ENCODE assay signal across 11 cellular contexts in genomic region chr2:129922571-129923264, GRCh38. TPM values are rescaled to one million over a fixed set of nuclear protein-coding genes. Genes with fewer than 3 reads are reported as not detected.
A peak's percentile ranks its signal among the peaks of the same experiment; 100 is the strongest.
DNase-seq lines count a peak whose midpoint lies in the region; ATAC-seq and TF ChIP-seq lines count a peak whose summit lies in the region.
"Had no signal": no experiment of that assay in that cellular context is flagged by ENCODE, and none has a peak within 500 bp of the region (broad histone marks: within the 10 kb centered on the region; RNA-seq: fewer than 3 reads in every experiment).

No MANE protein-coding gene starts in this region.

- peaks cover 2% of the 10 kb centered on the region for H3K36me3 Mint-ChIP-seq in osteocyte (ENCODE audit: unreplicated experiment)

- TF ChIP-seq CTCF in mammary epithelial cell (conservative IDR thresholded peaks at IDR 0.05 in 1 of 2, IDR thresholded peaks at IDR 0.05 in 1 of 2; ENCODE audit: extremely low read depth in 1 of 2, insufficient read depth in 1 of 2, low read depth in 1 of 2, low read length in 2 of 2): peak in 1 of 2 donors; percentile 20
- no peak for TF ChIP-seq CTCF in osteocyte (IDR thresholded peaks at IDR 0.05)

- DNase-seq in NCI-H1694 treated with DMSO at 0.1 percent for 48 hours (lab: John Stamatoyannopoulos, UW) (peak; percentile 21), NCI-H1694 (lab: John Stamatoyannopoulos, UW) (no peak), NCI-H2171 treated with DMSO at 0.1 percent for 48 hours (lab: John Stamatoyannopoulos, UW) (peak; percentile 58), mammary epithelial cell (no peak), osteocyte (ENCODE audit: extremely low spot score, unreplicated experiment) (peak; percentile 77)
- DNase-seq: activated CD4-positive, alpha-beta T cell treated with anti-CD3 and anti-CD28 coated beads, Interleukin-2, amount 10 ng/mL, durations not matched to agents 24 days and 14 days; ovary had no signal

- peaks cover 6% of the 10 kb centered on the region for H3K27me3 Mint-ChIP-seq in osteocyte (ENCODE audit: unreplicated experiment)

- WGBS in mammary epithelial cell (ENCODE audit: low coverage, missing lambda C conversion rate): 11% methylated on average over 16 of the region's 21 CpGs

- peaks cover 2% of the 10 kb centered on the region for H3K9me3 ChIP-seq in mammary epithelial cell (replicated peaks; ENCODE audit: insufficient read depth, low read length)
- H3K9me3 ChIP-seq: ovary had no signal

- H3K9me3 Mint-ChIP-seq in osteocyte (ENCODE audit: unreplicated experiment): peaks cover 23% of the 10 kb centered on the region

- no peak overlapping the region for H3K27ac ChIP-seq in mammary epithelial cell (ENCODE audit: insufficient read depth, low read depth, low read length)
- H3K27ac ChIP-seq: ovary had no signal

- no peak overlapping the region for H2AFZ ChIP-seq in mammary epithelial cell (ENCODE audit: low read depth, low read length)

- H3K4me2 ChIP-seq in mammary epithelial cell (ENCODE audit: insufficient read depth, low read depth, low read length): peak overlapping the region; percentile 52

- ATAC-seq in HG02588 (IDR thresholded peaks at IDR 0.05; ENCODE audit: unreplicated experiment) (no peak), GM21529 (IDR thresholded peaks at IDR 0.05; ENCODE audit: unreplicated experiment) (no peak), HG03039 (IDR thresholded peaks at IDR 0.05; ENCODE audit: unreplicated experiment) (no peak)

- no peak overlapping the region for H3K9ac ChIP-seq in mammary epithelial cell (ENCODE audit: insufficient read depth, low read length)

- dilution Hi-C loops in mammary epithelial cell (cut with HindIII; ENCODE audit: low sequenced_read_pairs): no loop called here

- H3K4me3 ChIP-seq in mammary epithelial cell (replicated peaks in 1 of 3; ENCODE audit: insufficient read depth in 1 of 3, low read depth in 2 of 3, low read length in 3 of 3): no peak overlapping the region
- H3K4me3 ChIP-seq: ovary had no signal

- peaks cover 3% of the 10 kb centered on the region for H3K4me1 Mint-ChIP-seq in osteocyte (ENCODE audit: unreplicated experiment)
- H3K4me1 Mint-ChIP-seq: activated CD4-positive, alpha-beta T cell treated with anti-CD3 and anti-CD28 coated beads, Interleukin-2, amount 10 ng/mL, durations not matched to agents 24 days and 14 days had no signal

- BruUV-seq in mammary epithelial cell (replicated peaks; lab: Mats Ljungman, UMichigan): no TSS peak

- no peaks in the 10 kb centered on the region for H3K79me2 ChIP-seq in mammary epithelial cell (ENCODE audit: insufficient read depth, low read length)

- peaks cover 6% of the 10 kb centered on the region for H3K27me3 ChIP-seq in mammary epithelial cell (ENCODE audit: insufficient read depth, low read length)
- H3K27me3 ChIP-seq: ovary had no signal

- no peak overlapping the region for H3K27ac Mint-ChIP-seq in osteocyte (ENCODE audit: unreplicated experiment)
- H3K27ac Mint-ChIP-seq: activated CD4-positive, alpha-beta T cell treated with anti-CD3 and anti-CD28 coated beads, Interleukin-2, amount 10 ng/mL, durations not matched to agents 24 days and 14 days; activated naive CD8-positive, alpha-beta T cell treated with anti-CD3 and anti-CD28 coated beads, Interleukin-2, amount 50 U/mL, for 24 hours had no signal

- CTCF ChIA-PET in mammary epithelial cell (lab: Charles Lee; ENCODE audit: low non-redundant PET): interaction anchor here (0.6 to 0.8 kb wide), 2 partner anchors 14 to 1244 kb away, joined by 3 to 5 read pairs; no protein-coding TSS in a partner anchor

- in situ Hi-C loops in mammary epithelial cell (cut with MboI; ENCODE audit: low sequenced_read_pairs in 2 of 2): no loop called here

- intact Hi-C loops in mammary epithelial cell (cut with micrococcal nuclease): loop anchor here (2.0 to 10.0 kb wide), 5 partner anchors 410 to 1860 kb away; no protein-coding TSS in a partner anchor

- H4K20me1 ChIP-seq in mammary epithelial cell (ENCODE audit: insufficient read depth, low read length): no peaks in the 10 kb centered on the region

- no peaks in the 10 kb centered on the region for H3K36me3 ChIP-seq in mammary epithelial cell (ENCODE audit: insufficient read depth, low read length)
- H3K36me3 ChIP-seq: ovary had no signal

- H3K4me3 Mint-ChIP-seq in osteocyte (ENCODE audit: unreplicated experiment): no peak overlapping the region
- H3K4me3 Mint-ChIP-seq: activated CD4-positive, alpha-beta T cell treated with anti-CD3 and anti-CD28 coated beads, Interleukin-2, amount 10 ng/mL, durations not matched to agents 24 days and 14 days; activated naive CD8-positive, alpha-beta T cell treated with anti-CD3 and anti-CD28 coated beads, Interleukin-2, amount 50 U/mL, for 24 hours had no signal

- H3K4me1 ChIP-seq in mammary epithelial cell (ENCODE audit: insufficient read depth, low read length): no peaks in the 10 kb centered on the region

RNA-seq across cellular contexts. Expression of gene RAB6C, which starts 56.7 kb away (rescaled TPM):
- total RNA-seq in mammary epithelial cell (not detected), osteocyte (not detected in 2 replicates)
- polyA plus RNA-seq in mammary epithelial cell: 0.05 TPM
- not detected for polyA minus RNA-seq in mammary epithelial cell
- total RNA-seq: activated CD4-positive, alpha-beta T cell treated with anti-CD3 and anti-CD28 coated beads, Interleukin-2, amount 10 ng/mL, durations not matched to agents 24 days and 14 days had no signal

Comparison
In these comparisons a context has a peak if more than half of its experiments do, and no peak if none do; other contexts are left out.
1. DNase-seq: peak in NCI-H1694 treated with DMSO at 0.1 percent for 48 hours (single experiment), NCI-H2171 treated with DMSO at 0.1 percent for 48 hours (single experiment) and osteocyte (single experiment); none in NCI-H1694 (single experiment) and mammary epithelial cell (single experiment).